ENCODE assay signal across 13 cellular contexts in the genomic region with DNA sequence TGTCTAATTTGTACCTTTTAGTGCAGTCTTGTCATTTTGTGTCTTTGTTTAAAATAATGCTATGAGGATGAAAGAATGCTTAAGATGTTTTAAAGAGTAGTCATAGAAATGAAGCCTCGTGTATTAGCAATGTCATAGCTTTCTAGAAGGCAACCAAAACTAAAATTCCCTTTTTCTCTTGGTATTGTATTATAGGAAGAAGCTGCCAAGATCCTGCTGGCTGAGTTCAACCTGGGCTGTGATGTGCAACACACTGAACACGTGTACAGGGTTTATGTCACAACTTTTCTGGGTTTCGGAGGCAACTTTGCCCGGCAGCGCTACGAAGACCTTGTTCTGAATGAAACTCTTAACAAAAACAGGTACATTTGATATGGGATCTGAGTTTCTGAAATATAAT.
"Had no signal": no experiment of that assay in that cellular context is flagged by ENCODE, and none has a peak within 500 bp of the region (broad histone marks: within the 10 kb centered on the region; RNA-seq: fewer than 3 reads in every experiment).

No MANE protein-coding gene starts in this region.

- H3K27ac Mint-ChIP-seq: stimulated activated naive CD8-positive, alpha-beta T cell treated with anti-CD3 and anti-CD28 coated beads, Interleukin-15, Interleukin-2, amounts not matched to agents 100 ng/mL and 50 ng/mL, for 24 hours had no signal

- H3K4me1 ChIP-seq: esophagus muscularis mucosa, gastroesophageal sphincter, uterus had no signal

- H3K36me3 ChIP-seq: ovary, uterus had no signal

- H3K4me3 Mint-ChIP-seq: stimulated activated naive CD8-positive, alpha-beta T cell treated with anti-CD3 and anti-CD28 coated beads, Interleukin-15, Interleukin-2, amounts not matched to agents 100 ng/mL and 50 ng/mL, for 24 hours had no signal

- DNase-seq: activated naive CD4-positive, alpha-beta T cell treated with anti-CD3 and anti-CD28 coated beads, Interleukin-2, amount 50 U/mL, for 16 hours; activated T-cell treated with anti-CD3 and anti-CD28 coated beads, Interleukin-2, amount 50 U/mL, for 1 hour; amygdala; kidney; left ventricle myocardium superior; ovary; stimulated activated CD4-positive, alpha-beta T cell treated with anti-CD3 and anti-CD28 coated beads, Interleukin-4, amount 100 ng/mL, for 1 hour; T-helper 2 cell; uterus had no signal

- H3K27me3 Mint-ChIP-seq: stimulated activated naive CD8-positive, alpha-beta T cell treated with anti-CD3 and anti-CD28 coated beads, Interleukin-15, Interleukin-2, amounts not matched to agents 100 ng/mL and 50 ng/mL, for 24 hours had no signal

- H3K4me3 ChIP-seq: esophagus muscularis mucosa, gastroesophageal sphincter, ovary, thoracic aorta, uterus had no signal

- H3K9me3 ChIP-seq: esophagus muscularis mucosa, gastroesophageal sphincter, ovary, thoracic aorta, uterus had no signal

- H3K9me3 Mint-ChIP-seq: stimulated activated naive CD8-positive, alpha-beta T cell treated with anti-CD3 and anti-CD28 coated beads, Interleukin-15, Interleukin-2, amounts not matched to agents 100 ng/mL and 50 ng/mL, for 24 hours had no signal

- ATAC-seq: gastroesophageal sphincter, left ventricle myocardium superior had no signal

- H3K27ac ChIP-seq: esophagus muscularis mucosa, gastroesophageal sphincter, ovary, thoracic aorta, uterus had no signal

- H3K27me3 ChIP-seq: esophagus muscularis mucosa, gastroesophageal sphincter, ovary, uterus had no signal
